10 cellular contexts compared by ENCODE assay signal in genomic region chr2:179107737-179108136, GRCh38. TPM values are rescaled to one million over a fixed set of nuclear protein-coding genes. Genes with fewer than 3 reads are reported as not detected.
DNase-seq lines count a peak whose midpoint lies in the region; ATAC-seq and TF ChIP-seq lines count a peak whose summit lies in the region.
"Had no signal": no experiment of that assay in that cellular context is flagged by ENCODE, and none has a peak within 500 bp of the region (broad histone marks: within the 10 kb centered on the region; RNA-seq: fewer than 3 reads in every experiment).

No MANE protein-coding gene starts in this region.

- no peak overlapping the region for H3K4me2 ChIP-seq in OCI-LY1 (ENCODE audit: low read length)

- H3K36me3 Mint-ChIP-seq in Caco-2 (ENCODE audit: insufficient read depth, unreplicated experiment) = peaks cover 20% of the 10 kb centered on the region

- no peak for TF ChIP-seq POLR2A in erythroblast (IDR thresholded peaks at IDR 0.05; ENCODE audit: low read length)

- POLR2A ChIA-PET in Caco-2 (lab: Charles Lee) = no interaction called here

- H3K9me2 ChIP-seq in OCI-LY1 (ENCODE audit: low read depth, low read length) = no peaks in the 10 kb centered on the region

- no peaks in the 10 kb centered on the region for H3K27me3 Mint-ChIP-seq in Caco-2 (ENCODE audit: insufficient read depth, unreplicated experiment)

- peak overlapping the region; percentile 43; the same call in 1 of the 2 replicates for H3K9ac ChIP-seq in OCI-LY1 (ENCODE audit: low read length)

- CTCF ChIA-PET in Caco-2 (lab: Charles Lee) = no interaction called here

- H3K4me1 Mint-ChIP-seq in Caco-2 (ENCODE audit: low read depth, unreplicated experiment) = peaks cover 22% of the 10 kb centered on the region

- ATAC-seq in GM21447 (IDR thresholded peaks at IDR 0.05; ENCODE audit: unreplicated experiment) (peak; percentile 57), foreskin keratinocyte (no peak)

- no peaks in the 10 kb centered on the region for H3K9me3 ChIP-seq in Caco-2
- 0 out of 2 replicates have a peak, but pooled peaks cover 3% of the 10 kb centered on the region for H3K9me3 ChIP-seq in OCI-LY1 (ENCODE audit: low read length)
- H3K9me3 ChIP-seq: right atrium auricular region had no signal

- H3K4me3 ChIP-seq in Caco-2 (ENCODE audit: low read depth, low read length) (no peak overlapping the region), OCI-LY1 (ENCODE audit: low read depth, low read length, poor library complexity, severe bottlenecking) (no peak overlapping the region)
- H3K4me3 ChIP-seq: right atrium auricular region had no signal

- H3K4me1 ChIP-seq in Caco-2 = peaks cover 23% of the 10 kb centered on the region
- H3K4me1 ChIP-seq in OCI-LY1 (ENCODE audit: insufficient read depth, low read length, severe bottlenecking) = peaks cover 56% of the 10 kb centered on the region
- peaks cover 9% of the 10 kb centered on the region for H3K4me1 ChIP-seq in foreskin keratinocyte

- H2AFZ ChIP-seq in OCI-LY1 (ENCODE audit: low read length) = no peak overlapping the region

- H4K20me1 ChIP-seq in OCI-LY1 (ENCODE audit: insufficient read depth, low read length) = no peaks in the 10 kb centered on the region

- intact Hi-C loops in Caco-2 (cut with micrococcal nuclease; ENCODE audit: unreplicated experiment) = loop anchor here (2.0 kb wide), 1 partner anchor 57 kb away; the partner anchor contains the start of gene CCDC141

- BruUV-seq in Caco-2 (replicated peaks; lab: Mats Ljungman, UMichigan) = no TSS peak

- no peaks in the 10 kb centered on the region for H3F3A ChIP-seq in OCI-LY1 (ENCODE audit: insufficient read depth, low read length)

- no peak for TF ChIP-seq CTCF in Caco-2 (IDR thresholded peaks at IDR 0.05; ENCODE audit: insufficient read depth in 1 of 2, low read depth in 1 of 2, low read length in 1 of 2, severe bottlenecking in 1 of 2, unreplicated experiment in 1 of 2)
- TF ChIP-seq CTCF in OCI-LY1 (IDR thresholded peaks at IDR 0.05; ENCODE audit: low read length) = no peak
- no peak for TF ChIP-seq CTCF in foreskin keratinocyte (conservative IDR thresholded peaks at IDR 0.05)

- no peaks in the 10 kb centered on the region for H3K79me2 ChIP-seq in OCI-LY1 (ENCODE audit: insufficient read depth, low read length)

- peak overlapping the region; percentile 10 for H3K27ac Mint-ChIP-seq in Caco-2 (ENCODE audit: unreplicated experiment)

- no peaks in the 10 kb centered on the region for H3K27me3 ChIP-seq in Caco-2 (replicated peaks; ENCODE audit: control insufficient read depth, insufficient read depth, low read length)
- H3K27me3 ChIP-seq in OCI-LY1 (ENCODE audit: insufficient read depth, low read length) = no peaks in the 10 kb centered on the region
- no peaks in the 10 kb centered on the region for H3K27me3 ChIP-seq in foreskin keratinocyte
- H3K27me3 ChIP-seq: right atrium auricular region had no signal

- H3K36me3 ChIP-seq in Caco-2 (ENCODE audit: control insufficient read depth, insufficient read depth, low read length) (no peaks in the 10 kb centered on the region), OCI-LY1 (ENCODE audit: insufficient read depth, low read length) (peaks cover 7% of the 10 kb centered on the region; the same call in 1 of the 2 replicates)

- H3K9me3 Mint-ChIP-seq in Caco-2 (ENCODE audit: unreplicated experiment) = no peaks in the 10 kb centered on the region

- DNase-seq in Caco-2 (no peak), foreskin keratinocyte (peak in 1 of 2 donors; percentile 15), erythroblast (lab: John Stamatoyannopoulos, UW) (no peak), SK-N-DZ (ENCODE audit: low spot score) (no peak), SHP77 (lab: John Stamatoyannopoulos, UW) (no peak), DMS153 treated with DMSO at 0.1 percent for 48 hours (lab: John Stamatoyannopoulos, UW; ENCODE audit: unreplicated experiment) (no peak)
- DNase-seq: GDM1 had no signal

- H3K4me3 Mint-ChIP-seq in Caco-2 (ENCODE audit: unreplicated experiment) = no peak overlapping the region

- peak overlapping the region; percentile 82 for H3K27ac ChIP-seq in OCI-LY1 (ENCODE audit: low read depth, low read length, poor library complexity, severe bottlenecking)
- H3K27ac ChIP-seq in foreskin keratinocyte = peak overlapping the region; percentile 42

RNA-seq across cellular contexts. Expression of gene CCDC141, which starts 57.8 kb away (rescaled TPM):
- 11.5 and 16.6 TPM in 2 replicates for total RNA-seq in Caco-2 (2022)
- not detected in 2 replicates for total RNA-seq in foreskin keratinocyte
- polyA plus RNA-seq in foreskin keratinocyte = not detected in 2 replicates
- polyA plus RNA-seq in SK-N-DZ (2014; cell fraction: cytosol; rRNA removed) = 0.12 TPM in 1 of 2 replicates, not detected in the other
- polyA plus RNA-seq in SK-N-DZ (2014; cell fraction: nucleus; rRNA removed) = not detected in 2 replicates

Comparison
In these comparisons a context has a peak if more than half of its experiments do, and no peak if none do; other contexts are left out.
1. RNA of gene CCDC141, which starts 57.8 kb away (total RNA-seq): 11.5 to 16.6 TPM in Caco-2; not detected in foreskin keratinocyte; every median in the first group is over 10 times any median in the second.